In genomic region chr6:38799529-38800184, GRCh38 we compare ENCODE assay signal across 19 cellular contexts.
"Had no signal": no experiment of that assay in that cellular context is flagged by ENCODE, and none has a peak within 500 bp of the region (broad histone marks: within the 10 kb centered on the region; RNA-seq: fewer than 3 reads in every experiment).

No MANE protein-coding gene starts in this region.

- H3K4me1 ChIP-seq: upper lobe of right lung had no signal

- DNase-seq: activated CD4-positive, alpha-beta memory T cell treated with anti-CD3 and anti-CD28 coated beads for 36 hours; activated CD4-positive, alpha-beta T cell treated with anti-CD3 and anti-CD28 coated beads for 36 hours; activated naive CD4-positive, alpha-beta T cell; activated naive CD8-positive, alpha-beta T cell treated with anti-CD3 and anti-CD28 coated beads, Interleukin-2, amount 10 ng/mL, durations not matched to agents 7 days and 5 days; anterior cingulate cortex; cerebellar nuclear complex; effector CD4-positive, alpha-beta T cell; hypothalamus; islet precursor cell; midbrain; occipital lobe; stimulated activated CD4-positive, alpha-beta T cell treated with anti-CD3 and anti-CD28 coated beads, Interleukin-12 subunit alpha, Interleukin-12 subunit beta, amount 100 ng/mL, for 4 hours; stimulated activated CD4-positive, alpha-beta T cell treated with anti-CD3 and anti-CD28 coated beads, Interleukin-1b, Interleukin-23, amount 100 ng/mL, for 48 hours; stimulated activated CD8-positive, alpha-beta memory T cell treated with anti-CD3 and anti-CD28 coated beads, Interleukin-4, amount 100 ng/mL, for 48 hours; stimulated activated naive CD4-positive, alpha-beta T cell; upper lobe of right lung had no signal

- H3K9me3 Mint-ChIP-seq: activated CD4-positive, alpha-beta memory T cell treated with anti-CD3 and anti-CD28 coated beads for 36 hours; activated naive CD8-positive, alpha-beta T cell treated with anti-CD3 and anti-CD28 coated beads, Interleukin-2, amount 10 ng/mL, durations not matched to agents 7 days and 5 days; WTC11 had no signal

- H3K4me1 Mint-ChIP-seq: activated CD4-positive, alpha-beta T cell treated with anti-CD3 and anti-CD28 coated beads for 36 hours; activated naive CD8-positive, alpha-beta T cell treated with anti-CD3 and anti-CD28 coated beads, Interleukin-2, amount 10 ng/mL, durations not matched to agents 7 days and 5 days had no signal

- H3K4me3 ChIP-seq: lung, upper lobe of right lung had no signal

- H3K4me3 Mint-ChIP-seq: activated CD4-positive, alpha-beta memory T cell treated with anti-CD3 and anti-CD28 coated beads for 36 hours; activated CD4-positive, alpha-beta T cell treated with anti-CD3 and anti-CD28 coated beads for 36 hours; activated naive CD8-positive, alpha-beta T cell treated with anti-CD3 and anti-CD28 coated beads, Interleukin-2, amount 10 ng/mL, durations not matched to agents 7 days and 5 days; WTC11 had no signal

- ATAC-seq: activated CD4-positive, alpha-beta T cell treated with anti-CD3 and anti-CD28 coated beads for 36 hours; left lobe of liver; upper lobe of right lung; WTC11 had no signal

- H3K36me3 ChIP-seq: upper lobe of right lung had no signal

- H3K27ac Mint-ChIP-seq: activated CD4-positive, alpha-beta memory T cell treated with anti-CD3 and anti-CD28 coated beads for 36 hours; activated CD4-positive, alpha-beta T cell treated with anti-CD3 and anti-CD28 coated beads for 36 hours; activated naive CD8-positive, alpha-beta T cell treated with anti-CD3 and anti-CD28 coated beads, Interleukin-2, amount 10 ng/mL, durations not matched to agents 7 days and 5 days; WTC11 had no signal

- H3K36me3 Mint-ChIP-seq: activated CD4-positive, alpha-beta memory T cell treated with anti-CD3 and anti-CD28 coated beads for 36 hours; activated naive CD8-positive, alpha-beta T cell treated with anti-CD3 and anti-CD28 coated beads, Interleukin-2, amount 10 ng/mL, durations not matched to agents 7 days and 5 days; WTC11 had no signal

- H3K9me3 ChIP-seq: upper lobe of right lung had no signal

- H3K27ac ChIP-seq: upper lobe of right lung had no signal
